Comparison of ENCODE assay signal across 8 cellular contexts in genomic region chr3:156676467-156677119, GRCh38. TPM values are rescaled to one million over a fixed set of nuclear protein-coding genes. Genes with fewer than 3 reads are reported as not detected.
A peak's percentile ranks its signal among the peaks of the same experiment; 100 is the strongest.
DNase-seq lines count a peak whose midpoint lies in the region; ATAC-seq and TF ChIP-seq lines count a peak whose summit lies in the region.

No MANE protein-coding gene starts in this region.

- peaks cover 40% of the 10 kb centered on the region for H3K36me3 Mint-ChIP-seq in activated CD4-positive, alpha-beta T cell treated with anti-CD3 and anti-CD28 coated beads, Interleukin-2, amount 10 ng/mL, durations not matched to agents 24 days and 14 days (ENCODE audit: low read depth)
- H3K36me3 Mint-ChIP-seq in T-helper 17 cell (ENCODE audit: low read depth) = peaks cover 4% of the 10 kb centered on the region
- H3K36me3 Mint-ChIP-seq in glutamatergic neuron (ENCODE audit: unreplicated experiment) = no peaks in the 10 kb centered on the region

- H3K9me3 Mint-ChIP-seq in activated CD4-positive, alpha-beta T cell treated with anti-CD3 and anti-CD28 coated beads, Interleukin-2, amount 10 ng/mL, durations not matched to agents 24 days and 14 days = no peaks in the 10 kb centered on the region
- peaks cover 6% of the 10 kb centered on the region for H3K9me3 Mint-ChIP-seq in glutamatergic neuron (ENCODE audit: unreplicated experiment)

- intact Hi-C loops in activated CD4-positive, alpha-beta T cell treated with anti-CD3 and anti-CD28 coated beads, Interleukin-2, amount 10 ng/mL, durations not matched to agents 24 days and 14 days (cut with micrococcal nuclease) = loop anchor here (1.0 to 2.0 kb wide), 3 partner anchors 9 to 452 kb away; no protein-coding TSS in a partner anchor

- TF ChIP-seq POLR2A in Peyer's patch (IDR thresholded peaks at IDR 0.05) = no peak

- H3K4me1 ChIP-seq in subcutaneous abdominal adipose tissue (ENCODE audit: control insufficient read depth in 5 of 5, insufficient read depth in 5 of 5, low read length in 5 of 5) = peaks cover 5 to 42% (median 36%) of the 10 kb centered on the region in 5 donors
- H3K4me1 ChIP-seq in Peyer's patch = peaks cover 0 to 39% (median 17%) of the 10 kb centered on the region in 4 donors

- H3K9me3 ChIP-seq in T-helper 17 cell (ENCODE audit: control insufficient read depth, low read length, poor library complexity, severe bottlenecking) = no peaks in the 10 kb centered on the region
- no peaks in the 10 kb centered on the region for H3K9me3 ChIP-seq in subcutaneous abdominal adipose tissue (ENCODE audit: control insufficient read depth in 5 of 5, low read length in 5 of 5)
- H3K9me3 ChIP-seq in Peyer's patch = no peaks in the 10 kb centered on the region

- peak overlapping the region; percentile 91 for H3K4me3 Mint-ChIP-seq in activated CD4-positive, alpha-beta T cell treated with anti-CD3 and anti-CD28 coated beads, Interleukin-2, amount 10 ng/mL, durations not matched to agents 24 days and 14 days
- peak overlapping the region; percentile 96 for H3K4me3 Mint-ChIP-seq in T-helper 17 cell
- H3K4me3 Mint-ChIP-seq in glutamatergic neuron (ENCODE audit: unreplicated experiment) = peak overlapping the region; percentile 88

- no peaks in the 10 kb centered on the region for H3K27me3 Mint-ChIP-seq in activated CD4-positive, alpha-beta T cell treated with anti-CD3 and anti-CD28 coated beads, Interleukin-2, amount 10 ng/mL, durations not matched to agents 24 days and 14 days
- H3K27me3 Mint-ChIP-seq in T-helper 17 cell (no peaks in the 10 kb centered on the region), glutamatergic neuron (ENCODE audit: unreplicated experiment) (peaks cover 1% of the 10 kb centered on the region)

- H3K27me3 ChIP-seq in subcutaneous abdominal adipose tissue (ENCODE audit: control insufficient read depth in 5 of 5, insufficient read depth in 4 of 5, low read length in 5 of 5) (no peaks in the 10 kb centered on the region), Peyer's patch (no peaks in the 10 kb centered on the region)

- peaks cover 55% of the 10 kb centered on the region for H3K4me1 Mint-ChIP-seq in activated CD4-positive, alpha-beta T cell treated with anti-CD3 and anti-CD28 coated beads, Interleukin-2, amount 10 ng/mL, durations not matched to agents 24 days and 14 days
- H3K4me1 Mint-ChIP-seq in T-helper 17 cell (peaks cover 55% of the 10 kb centered on the region), glutamatergic neuron (ENCODE audit: low read depth, unreplicated experiment) (peaks cover 2% of the 10 kb centered on the region)

- no peak for ATAC-seq in T-helper 17 cell
- ATAC-seq in GM21367 (IDR thresholded peaks at IDR 0.05; ENCODE audit: unreplicated experiment) = no peak

- H3K36me3 ChIP-seq in subcutaneous abdominal adipose tissue (ENCODE audit: control insufficient read depth in 5 of 5, insufficient read depth in 5 of 5, low read length in 5 of 5) (peaks cover 11 to 21% (median 15%) of the 10 kb centered on the region in 5 donors), Peyer's patch (peaks cover 0 to 14% (median 0%) of the 10 kb centered on the region in 3 donors)

- peak overlapping the region; percentile 94 for H3K27ac Mint-ChIP-seq in activated CD4-positive, alpha-beta T cell treated with anti-CD3 and anti-CD28 coated beads, Interleukin-2, amount 10 ng/mL, durations not matched to agents 24 days and 14 days
- H3K27ac Mint-ChIP-seq in T-helper 17 cell (peak overlapping the region; percentile 94), glutamatergic neuron (ENCODE audit: unreplicated experiment) (no peak overlapping the region)

- H3K27ac ChIP-seq in subcutaneous abdominal adipose tissue (ENCODE audit: low read depth, low read length) (peak overlapping the region; percentile 96), Peyer's patch (peak overlapping the region in 2 of 4 donors; percentile 13 to 97)

- H3K9ac ChIP-seq in subcutaneous abdominal adipose tissue (ENCODE audit: low read length in 5 of 5) = peak overlapping the region in 1 of 5 donors; percentile 95

- TF ChIP-seq CTCF in glutamatergic neuron (IDR thresholded peaks at IDR 0.05; ENCODE audit: partially characterized antibody, unreplicated experiment) = no peak
- no peak for TF ChIP-seq CTCF in Peyer's patch (IDR thresholded peaks at IDR 0.05)

- no peak for DNase-seq in activated CD4-positive, alpha-beta T cell treated with anti-CD3 and anti-CD28 coated beads, Interleukin-2, amount 10 ng/mL, durations not matched to agents 24 days and 14 days
- no peak for DNase-seq in activated CD4-positive, alpha-beta T cell treated with anti-CD3 and anti-CD28 coated beads, Interleukin-2, amount 50 U/mL, for 1 hour
- DNase-seq in T-helper 17 cell (no peak), glutamatergic neuron (no peak), Peyer's patch (no peak), cortex of kidney (lab: John Stamatoyannopoulos, UW) (no peak)

- H3K4me3 ChIP-seq in subcutaneous abdominal adipose tissue (ENCODE audit: low read depth in 1 of 5, low read length in 5 of 5) (peak overlapping the region; percentile 86 to 95 (median 89)), Peyer's patch (peak overlapping the region in 2 of 4 donors; percentile 62 to 81)

RNA-seq across cellular contexts. Expression of gene TIPARP, which starts 2.2 kb away (rescaled TPM):
- 17.7 and 18.7 TPM in 2 replicates for total RNA-seq in activated CD4-positive, alpha-beta T cell treated with anti-CD3 and anti-CD28 coated beads, Interleukin-2, amount 10 ng/mL, durations not matched to agents 24 days and 14 days
- total RNA-seq in T-helper 17 cell = 100 to 1,000 TPM; 126 to 180 TPM
- total RNA-seq in glutamatergic neuron (ENCODE audit: unreplicated experiment) = 9.5 TPM
- total RNA-seq in Peyer's patch = 10 to 100 TPM; 39.7 to 90.8 (median 52.2) TPM
